1 cellular context compared by ENCODE assay signal in the genomic region with DNA sequence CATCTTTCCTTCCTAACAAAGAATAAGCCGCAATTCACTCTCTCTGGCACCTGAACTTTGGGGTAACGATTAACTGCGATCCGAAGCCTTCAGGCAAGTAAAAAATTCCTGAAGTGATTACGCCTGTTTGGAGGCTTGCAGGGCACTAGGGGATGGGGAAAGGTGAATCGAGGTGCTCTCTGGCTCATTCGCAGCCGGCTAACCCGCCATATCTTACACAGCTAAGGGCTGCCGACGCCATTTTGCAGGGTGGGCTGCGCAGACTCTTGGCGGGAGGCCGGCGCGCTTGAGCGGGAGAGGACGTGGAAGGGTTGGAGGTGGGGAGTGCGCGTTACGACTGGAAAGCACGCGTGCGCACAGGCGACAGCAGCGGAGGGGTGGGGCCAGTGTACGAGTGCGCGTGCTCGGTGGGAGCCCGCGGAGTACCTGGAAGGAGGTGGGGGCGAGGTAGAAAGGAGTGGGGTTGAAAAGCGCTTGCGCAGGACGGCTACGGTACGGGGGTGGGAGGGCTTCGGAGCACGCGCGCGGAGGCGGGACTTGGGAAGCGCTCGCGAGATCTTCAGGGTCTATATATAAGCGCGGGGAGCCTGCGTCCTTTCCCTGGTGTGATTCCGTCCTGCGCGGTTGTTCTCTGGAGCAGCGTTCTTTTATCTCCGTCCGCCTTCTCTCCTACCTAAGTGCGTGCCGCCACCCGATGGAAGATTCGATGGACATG.
TF ChIP-seq lines count a peak whose summit lies in the region.

A gene with protein sequence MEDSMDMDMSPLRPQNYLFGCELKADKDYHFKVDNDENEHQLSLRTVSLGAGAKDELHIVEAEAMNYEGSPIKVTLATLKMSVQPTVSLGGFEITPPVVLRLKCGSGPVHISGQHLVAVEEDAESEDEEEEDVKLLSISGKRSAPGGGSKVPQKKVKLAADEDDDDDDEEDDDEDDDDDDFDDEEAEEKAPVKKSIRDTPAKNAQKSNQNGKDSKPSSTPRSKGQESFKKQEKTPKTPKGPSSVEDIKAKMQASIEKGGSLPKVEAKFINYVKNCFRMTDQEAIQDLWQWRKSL (plus strand): TSS at position 595 of the 715 bp plus-strand sequence. CDS start 100 bp downstream, at position 695.

TF ChIP-seq in K562, 482 proteins besides CTCF, POLR2A, EP300 and RAD21 (continued from another document and continues in another):
- 0 out of 2 replicates have a peak, but pooled peaks have one; percentile 22 for TF ChIP-seq BCOR (IDR thresholded peaks at IDR 0.05)
- TF ChIP-seq, protein P1, sequence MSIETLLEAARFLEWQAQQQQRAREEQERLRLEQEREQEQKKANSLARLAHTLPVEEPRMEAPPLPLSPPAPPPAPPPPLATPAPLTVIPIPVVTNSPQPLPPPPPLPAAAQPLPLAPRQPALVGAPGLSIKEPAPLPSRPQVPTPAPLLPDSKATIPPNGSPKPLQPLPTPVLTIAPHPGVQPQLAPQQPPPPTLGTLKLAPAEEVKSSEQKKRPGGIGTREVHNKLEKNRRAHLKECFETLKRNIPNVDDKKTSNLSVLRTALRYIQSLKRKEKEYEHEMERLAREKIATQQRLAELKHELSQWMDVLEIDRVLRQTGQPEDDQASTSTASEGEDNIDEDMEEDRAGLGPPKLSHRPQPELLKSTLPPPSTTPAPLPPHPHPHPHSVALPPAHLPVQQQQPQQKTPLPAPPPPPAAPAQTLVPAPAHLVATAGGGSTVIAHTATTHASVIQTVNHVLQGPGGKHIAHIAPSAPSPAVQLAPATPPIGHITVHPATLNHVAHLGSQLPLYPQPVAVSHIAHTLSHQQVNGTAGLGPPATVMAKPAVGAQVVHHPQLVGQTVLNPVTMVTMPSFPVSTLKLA (conservative IDR thresholded peaks at IDR 0.05) = peak; percentile 64 to 75
- peak; percentile 97 for TF ChIP-seq TAF7 (tag; IDR thresholded peaks at IDR 0.05)
- TF ChIP-seq, protein P2, sequence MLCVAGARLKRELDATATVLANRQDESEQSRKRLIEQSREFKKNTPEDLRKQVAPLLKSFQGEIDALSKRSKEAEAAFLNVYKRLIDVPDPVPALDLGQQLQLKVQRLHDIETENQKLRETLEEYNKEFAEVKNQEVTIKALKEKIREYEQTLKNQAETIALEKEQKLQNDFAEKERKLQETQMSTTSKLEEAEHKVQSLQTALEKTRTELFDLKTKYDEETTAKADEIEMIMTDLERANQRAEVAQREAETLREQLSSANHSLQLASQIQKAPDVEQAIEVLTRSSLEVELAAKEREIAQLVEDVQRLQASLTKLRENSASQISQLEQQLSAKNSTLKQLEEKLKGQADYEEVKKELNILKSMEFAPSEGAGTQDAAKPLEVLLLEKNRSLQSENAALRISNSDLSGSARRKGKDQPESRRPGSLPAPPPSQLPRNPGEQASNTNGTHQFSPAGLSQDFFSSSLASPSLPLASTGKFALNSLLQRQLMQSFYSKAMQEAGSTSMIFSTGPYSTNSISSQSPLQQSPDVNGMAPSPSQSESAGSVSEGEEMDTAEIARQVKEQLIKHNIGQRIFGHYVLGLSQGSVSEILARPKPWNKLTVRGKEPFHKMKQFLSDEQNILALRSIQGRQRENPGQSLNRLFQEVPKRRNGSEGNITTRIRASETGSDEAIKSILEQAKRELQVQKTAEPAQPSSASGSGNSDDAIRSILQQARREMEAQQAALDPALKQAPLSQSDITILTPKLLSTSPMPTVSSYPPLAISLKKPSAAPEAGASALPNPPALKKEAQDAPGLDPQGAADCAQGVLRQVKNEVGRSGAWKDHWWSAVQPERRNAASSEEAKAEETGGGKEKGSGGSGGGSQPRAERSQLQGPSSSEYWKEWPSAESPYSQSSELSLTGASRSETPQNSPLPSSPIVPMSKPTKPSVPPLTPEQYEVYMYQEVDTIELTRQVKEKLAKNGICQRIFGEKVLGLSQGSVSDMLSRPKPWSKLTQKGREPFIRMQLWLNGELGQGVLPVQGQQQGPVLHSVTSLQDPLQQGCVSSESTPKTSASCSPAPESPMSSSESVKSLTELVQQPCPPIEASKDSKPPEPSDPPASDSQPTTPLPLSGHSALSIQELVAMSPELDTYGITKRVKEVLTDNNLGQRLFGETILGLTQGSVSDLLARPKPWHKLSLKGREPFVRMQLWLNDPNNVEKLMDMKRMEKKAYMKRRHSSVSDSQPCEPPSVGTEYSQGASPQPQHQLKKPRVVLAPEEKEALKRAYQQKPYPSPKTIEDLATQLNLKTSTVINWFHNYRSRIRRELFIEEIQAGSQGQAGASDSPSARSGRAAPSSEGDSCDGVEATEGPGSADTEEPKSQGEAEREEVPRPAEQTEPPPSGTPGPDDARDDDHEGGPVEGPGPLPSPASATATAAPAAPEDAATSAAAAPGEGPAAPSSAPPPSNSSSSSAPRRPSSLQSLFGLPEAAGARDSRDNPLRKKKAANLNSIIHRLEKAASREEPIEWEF (CRISPR knock-in tag; IDR thresholded peaks at IDR 0.05) = no peak
- TF ChIP-seq, protein P3, sequence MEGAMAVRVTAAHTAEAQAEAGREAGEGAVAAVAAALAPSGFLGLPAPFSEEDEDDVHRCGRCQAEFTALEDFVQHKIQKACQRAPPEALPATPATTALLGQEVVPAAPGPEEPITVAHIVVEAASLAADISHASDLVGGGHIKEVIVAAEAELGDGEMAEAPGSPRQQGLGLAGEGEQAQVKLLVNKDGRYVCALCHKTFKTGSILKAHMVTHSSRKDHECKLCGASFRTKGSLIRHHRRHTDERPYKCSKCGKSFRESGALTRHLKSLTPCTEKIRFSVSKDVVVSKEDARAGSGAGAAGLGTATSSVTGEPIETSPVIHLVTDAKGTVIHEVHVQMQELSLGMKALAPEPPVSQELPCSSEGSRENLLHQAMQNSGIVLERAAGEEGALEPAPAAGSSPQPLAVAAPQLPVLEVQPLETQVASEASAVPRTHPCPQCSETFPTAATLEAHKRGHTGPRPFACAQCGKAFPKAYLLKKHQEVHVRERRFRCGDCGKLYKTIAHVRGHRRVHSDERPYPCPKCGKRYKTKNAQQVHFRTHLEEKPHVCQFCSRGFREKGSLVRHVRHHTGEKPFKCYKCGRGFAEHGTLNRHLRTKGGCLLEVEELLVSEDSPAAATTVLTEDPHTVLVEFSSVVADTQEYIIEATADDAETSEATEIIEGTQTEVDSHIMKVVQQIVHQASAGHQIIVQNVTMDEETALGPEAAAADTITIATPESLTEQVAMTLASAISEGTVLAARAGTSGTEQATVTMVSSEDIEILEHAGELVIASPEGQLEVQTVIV (CRISPR knock-in tag; IDR thresholded peaks at IDR 0.05; ENCODE audit: borderline replicate concordance) = peak; percentile 63; the same call in 1 of the 2 replicates
- no peak for TF ChIP-seq ZNF133 (CRISPR knock-in tag; IDR thresholded peaks at IDR 0.05)
- peak; percentile 51; the same call in 1 of the 2 replicates for TF ChIP-seq SMARCE1 (IDR thresholded peaks at IDR 0.05)
- no peak; the same call in 1 of the 2 replicates for TF ChIP-seq MAFK (IDR thresholded peaks at IDR 0.05; ENCODE audit: low read length)
- TF ChIP-seq IRF2 (CRISPR knock-in tag; IDR thresholded peaks at IDR 0.05) = no peak
- TF ChIP-seq, protein P4, sequence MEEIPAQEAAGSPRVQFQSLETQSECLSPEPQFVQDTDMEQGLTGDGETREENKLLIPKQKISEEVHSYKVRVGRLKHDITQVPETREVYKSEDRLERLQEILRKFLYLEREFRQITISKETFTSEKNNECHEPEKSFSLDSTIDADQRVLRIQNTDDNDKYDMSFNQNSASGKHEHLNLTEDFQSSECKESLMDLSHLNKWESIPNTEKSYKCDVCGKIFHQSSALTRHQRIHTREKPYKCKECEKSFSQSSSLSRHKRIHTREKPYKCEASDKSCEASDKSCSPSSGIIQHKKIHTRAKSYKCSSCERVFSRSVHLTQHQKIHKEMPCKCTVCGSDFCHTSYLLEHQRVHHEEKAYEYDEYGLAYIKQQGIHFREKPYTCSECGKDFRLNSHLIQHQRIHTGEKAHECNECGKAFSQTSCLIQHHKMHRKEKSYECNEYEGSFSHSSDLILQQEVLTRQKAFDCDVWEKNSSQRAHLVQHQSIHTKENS (CRISPR knock-in tag; IDR thresholded peaks at IDR 0.05) = no peak
- no peak for TF ChIP-seq SIRT6 (IDR thresholded peaks at IDR 0.05; ENCODE audit: low read depth, low read length)
- TF ChIP-seq TEAD2 (tag; IDR thresholded peaks at IDR 0.05) = no peak
- no peak for TF ChIP-seq ZSCAN29 (IDR thresholded peaks at IDR 0.05)
- no peak for TF ChIP-seq ZNF75A (CRISPR knock-in tag; IDR thresholded peaks at IDR 0.05)
- 0 out of 2 replicates have a peak, but pooled peaks have one; percentile 41 for TF ChIP-seq ZNF224 (CRISPR knock-in tag; IDR thresholded peaks at IDR 0.05)
- no peak for TF ChIP-seq NR2C1 (IDR thresholded peaks at IDR 0.05)
- TF ChIP-seq NR2C1 (tag; IDR thresholded peaks at IDR 0.05) = no peak
- no peak for TF ChIP-seq ZNF764 (CRISPR knock-in tag; IDR thresholded peaks at IDR 0.05; ENCODE audit: low read depth)
- TF ChIP-seq ZNF347 (CRISPR knock-in tag; IDR thresholded peaks at IDR 0.05; ENCODE audit: low read depth) = no peak
- TF ChIP-seq TRIM28 (IDR thresholded peaks at IDR 0.05) = peak; percentile 54
- 0 out of 2 replicates have a peak, but pooled peaks have one; percentile 22 for TF ChIP-seq CBX1 (IDR thresholded peaks at IDR 0.05; ENCODE audit: low read depth)
- TF ChIP-seq RBM34 (IDR thresholded peaks at IDR 0.05; ENCODE audit: borderline replicate concordance, insufficient read depth, low read length) = no peak
- TF ChIP-seq ZNF584 (CRISPR knock-in tag; IDR thresholded peaks at IDR 0.05; ENCODE audit: low read depth) = no peak
- peak; percentile 21; the same call in 1 of the 2 replicates for TF ChIP-seq MAFF (IDR thresholded peaks at IDR 0.05; ENCODE audit: low read length)
- TF ChIP-seq, protein P5, sequence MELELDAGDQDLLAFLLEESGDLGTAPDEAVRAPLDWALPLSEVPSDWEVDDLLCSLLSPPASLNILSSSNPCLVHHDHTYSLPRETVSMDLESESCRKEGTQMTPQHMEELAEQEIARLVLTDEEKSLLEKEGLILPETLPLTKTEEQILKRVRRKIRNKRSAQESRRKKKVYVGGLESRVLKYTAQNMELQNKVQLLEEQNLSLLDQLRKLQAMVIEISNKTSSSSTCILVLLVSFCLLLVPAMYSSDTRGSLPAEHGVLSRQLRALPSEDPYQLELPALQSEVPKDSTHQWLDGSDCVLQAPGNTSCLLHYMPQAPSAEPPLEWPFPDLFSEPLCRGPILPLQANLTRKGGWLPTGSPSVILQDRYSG (tag; conservative IDR thresholded peaks at IDR 0.05; ENCODE audit: low read depth) = no peak
- TF ChIP-seq LEF1 (IDR thresholded peaks at IDR 0.05) = no peak
- TF ChIP-seq MTA1 (IDR thresholded peaks at IDR 0.05; ENCODE audit: borderline replicate concordance) = no peak
- TF ChIP-seq, protein P6, sequence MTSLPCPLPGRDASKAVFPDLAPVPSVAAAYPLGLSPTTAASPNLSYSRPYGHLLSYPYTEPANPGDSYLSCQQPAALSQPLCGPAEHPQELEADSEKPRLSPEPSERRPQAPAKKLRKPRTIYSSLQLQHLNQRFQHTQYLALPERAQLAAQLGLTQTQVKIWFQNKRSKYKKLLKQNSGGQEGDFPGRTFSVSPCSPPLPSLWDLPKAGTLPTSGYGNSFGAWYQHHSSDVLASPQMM (CRISPR knock-in tag; IDR thresholded peaks at IDR 0.05) = no peak
- 0 out of 2 replicates have a peak, but pooled peaks have one; percentile 40 for TF ChIP-seq LCOR (CRISPR knock-in tag; IDR thresholded peaks at IDR 0.05)
- TF ChIP-seq, protein P7, sequence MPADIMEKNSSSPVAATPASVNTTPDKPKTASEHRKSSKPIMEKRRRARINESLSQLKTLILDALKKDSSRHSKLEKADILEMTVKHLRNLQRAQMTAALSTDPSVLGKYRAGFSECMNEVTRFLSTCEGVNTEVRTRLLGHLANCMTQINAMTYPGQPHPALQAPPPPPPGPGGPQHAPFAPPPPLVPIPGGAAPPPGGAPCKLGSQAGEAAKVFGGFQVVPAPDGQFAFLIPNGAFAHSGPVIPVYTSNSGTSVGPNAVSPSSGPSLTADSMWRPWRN (IDR thresholded peaks at IDR 0.05; ENCODE audit: low read depth) = no peak
- TF ChIP-seq NCOA1 (IDR thresholded peaks at IDR 0.05; ENCODE audit: low read depth) = no peak; the same call in 1 of the 2 replicates
- no peak for TF ChIP-seq SNRNP70 (optimal IDR thresholded peaks at IDR 0.05; ENCODE audit: low read depth, low read length)
- TF ChIP-seq ZFPM2 (CRISPR knock-in tag; IDR thresholded peaks at IDR 0.05) = no peak
- TF ChIP-seq PHTF2 (CRISPR knock-in tag; IDR thresholded peaks at IDR 0.05) = no peak
- no peak for TF ChIP-seq GATAD2A (IDR thresholded peaks at IDR 0.05)
- TF ChIP-seq, protein P8, sequence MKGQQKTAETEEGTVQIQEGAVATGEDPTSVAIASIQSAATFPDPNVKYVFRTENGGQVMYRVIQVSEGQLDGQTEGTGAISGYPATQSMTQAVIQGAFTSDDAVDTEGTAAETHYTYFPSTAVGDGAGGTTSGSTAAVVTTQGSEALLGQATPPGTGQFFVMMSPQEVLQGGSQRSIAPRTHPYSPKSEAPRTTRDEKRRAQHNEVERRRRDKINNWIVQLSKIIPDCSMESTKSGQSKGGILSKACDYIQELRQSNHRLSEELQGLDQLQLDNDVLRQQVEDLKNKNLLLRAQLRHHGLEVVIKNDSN (CRISPR knock-in tag; IDR thresholded peaks at IDR 0.05) = peak; percentile 47; the same call in 1 of the 2 replicates
- TF ChIP-seq, protein P9, sequence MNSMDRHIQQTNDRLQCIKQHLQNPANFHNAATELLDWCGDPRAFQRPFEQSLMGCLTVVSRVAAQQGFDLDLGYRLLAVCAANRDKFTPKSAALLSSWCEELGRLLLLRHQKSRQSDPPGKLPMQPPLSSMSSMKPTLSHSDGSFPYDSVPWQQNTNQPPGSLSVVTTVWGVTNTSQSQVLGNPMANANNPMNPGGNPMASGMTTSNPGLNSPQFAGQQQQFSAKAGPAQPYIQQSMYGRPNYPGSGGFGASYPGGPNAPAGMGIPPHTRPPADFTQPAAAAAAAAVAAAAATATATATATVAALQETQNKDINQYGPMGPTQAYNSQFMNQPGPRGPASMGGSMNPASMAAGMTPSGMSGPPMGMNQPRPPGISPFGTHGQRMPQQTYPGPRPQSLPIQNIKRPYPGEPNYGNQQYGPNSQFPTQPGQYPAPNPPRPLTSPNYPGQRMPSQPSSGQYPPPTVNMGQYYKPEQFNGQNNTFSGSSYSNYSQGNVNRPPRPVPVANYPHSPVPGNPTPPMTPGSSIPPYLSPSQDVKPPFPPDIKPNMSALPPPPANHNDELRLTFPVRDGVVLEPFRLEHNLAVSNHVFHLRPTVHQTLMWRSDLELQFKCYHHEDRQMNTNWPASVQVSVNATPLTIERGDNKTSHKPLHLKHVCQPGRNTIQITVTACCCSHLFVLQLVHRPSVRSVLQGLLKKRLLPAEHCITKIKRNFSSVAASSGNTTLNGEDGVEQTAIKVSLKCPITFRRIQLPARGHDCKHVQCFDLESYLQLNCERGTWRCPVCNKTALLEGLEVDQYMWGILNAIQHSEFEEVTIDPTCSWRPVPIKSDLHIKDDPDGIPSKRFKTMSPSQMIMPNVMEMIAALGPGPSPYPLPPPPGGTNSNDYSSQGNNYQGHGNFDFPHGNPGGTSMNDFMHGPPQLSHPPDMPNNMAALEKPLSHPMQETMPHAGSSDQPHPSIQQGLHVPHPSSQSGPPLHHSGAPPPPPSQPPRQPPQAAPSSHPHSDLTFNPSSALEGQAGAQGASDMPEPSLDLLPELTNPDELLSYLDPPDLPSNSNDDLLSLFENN (IDR thresholded peaks at IDR 0.05; ENCODE audit: low read depth in 2 of 2, low read length in 2 of 2) = no peak
